ENCODE assay signal across 13 cellular contexts in genomic region chr6:2865270-2866182, GRCh38. TPM values are rescaled to one million over a fixed set of nuclear protein-coding genes. Genes with fewer than 3 reads are reported as not detected.
DNase-seq lines count a peak whose midpoint lies in the region; ATAC-seq, FAIRE-seq and TF ChIP-seq lines count a peak whose summit lies in the region.
"Had no signal": no experiment of that assay in that cellular context is flagged by ENCODE, and none has a peak within 500 bp of the region (broad histone marks: within the 10 kb centered on the region; RNA-seq: fewer than 3 reads in every experiment).

No MANE protein-coding gene starts in this region.

- BruUV-seq in GM12878 (replicated peaks; lab: Mats Ljungman, UMichigan) = TSS peak; percentile 69

- in situ Hi-C loops in GM12878 (cut with MboI) = no loop called here

- H4K20me1 ChIP-seq in GM12878 (ENCODE audit: control insufficient read depth, insufficient read depth) = no peaks in the 10 kb centered on the region

- CTCF ChIA-PET in GM12878 (lab: Yijun Ruan, JAX) = interaction anchor here (1.3 to 5.5 kb wide), 10 partner anchors 10 to 74 kb away, joined by 3 to 57 read pairs (median 11); no protein-coding TSS in a partner anchor
- CTCF ChIA-PET in GM10248 (lab: Yijun Ruan, JAX) = interaction anchor here (0.8 to 2.8 kb wide), 11 partner anchors 9 to 75 kb away, joined by 3 to 14 read pairs (median 3); partner anchors contain the start of gene SERPINB9

- peak overlapping the region; percentile 46; the same call in 1 of the 2 replicates for H2AFZ ChIP-seq in GM12878 (ENCODE audit: control insufficient read depth, low read depth, low read length)

- ATAC-seq in heart left ventricle (peak; percentile 32 to 64 (median 40)), GM12878 (peak; percentile 6; the same call in 2 of the 3 replicates)
- ATAC-seq: stimulated activated naive CD8-positive, alpha-beta T cell treated with anti-CD3 and anti-CD28 coated beads, Interleukin-15, Interleukin-2, amounts not matched to agents 100 U/mL and 50 U/mL, for 24 hours had no signal

- FAIRE-seq in GM12878 (lab: Jason Lieb, UNC) = no peak

- peak overlapping the region in 3 of 12 donors; percentile 25 to 48 (median 47) for H3K27ac ChIP-seq in heart left ventricle
- H3K27ac ChIP-seq in right atrium auricular region = no peak overlapping the region
- H3K27ac ChIP-seq in GM12878 (ENCODE audit: control insufficient read depth, insufficient read depth) = peak overlapping the region; percentile 67; the same call in 1 of the 2 replicates
- H3K27ac ChIP-seq in subcutaneous abdominal adipose tissue (ENCODE audit: low read depth, low read length) = peak overlapping the region; percentile 35

- H3K9me3 ChIP-seq in heart left ventricle (no peaks in the 10 kb centered on the region), right atrium auricular region (no peaks in the 10 kb centered on the region), GM12878 (replicated peaks; ENCODE audit: control insufficient read depth, insufficient read depth, low read length) (peaks cover 7% of the 10 kb centered on the region; the same call in 2 of the 3 replicates), subcutaneous abdominal adipose tissue (ENCODE audit: control insufficient read depth in 5 of 5, low read length in 5 of 5) (no peaks in the 10 kb centered on the region)

- intact Hi-C loops in heart left ventricle (cut with DNase I) = no loop called here
- intact Hi-C loops in GM12878 (cut with micrococcal nuclease; ENCODE audit: unreplicated experiment) = loop anchor here (2.0 to 10.0 kb wide), 2 partner anchors 19 to 339 kb away; no protein-coding TSS in a partner anchor

- peak overlapping the region in 1 of 12 donors; percentile 16 for H3K4me3 ChIP-seq in heart left ventricle
- no peak overlapping the region for H3K4me3 ChIP-seq in right atrium auricular region
- no peak overlapping the region for H3K4me3 ChIP-seq in GM12878
- H3K4me3 ChIP-seq in subcutaneous abdominal adipose tissue (ENCODE audit: low read depth in 1 of 5, low read length in 5 of 5) = peak overlapping the region in 4 of 5 donors; percentile 4 to 25 (median 13)

- no peak overlapping the region for H3K9ac ChIP-seq in GM12878 (ENCODE audit: control insufficient read depth, insufficient read depth, low read length)
- H3K9ac ChIP-seq in subcutaneous abdominal adipose tissue (ENCODE audit: low read length in 5 of 5) = no peak overlapping the region

- TF ChIP-seq POLR2A in heart left ventricle (IDR thresholded peaks at IDR 0.05) = no peak
- no peak for TF ChIP-seq POLR2A in GM12878 (IDR thresholded peaks at IDR 0.05; ENCODE audit: low read depth, low read length)

- H3K4me2 ChIP-seq in GM12878 (ENCODE audit: control insufficient read depth, insufficient read depth) = peak overlapping the region; percentile 79

- DNase-seq in heart left ventricle (no peak), right atrium auricular region (ENCODE audit: low spot score) (no peak), GM12878 (ENCODE audit: low read depth, low spot score) (no peak), left kidney (ENCODE audit: low read depth, low spot score) (peak; percentile 7), GM10248 (ENCODE audit: extremely low spot score) (no peak), NCI-H1092 treated with DMSO at 0.1 percent for 48 hours (lab: John Stamatoyannopoulos, UW) (no peak)
- no peak for DNase-seq in activated CD4-positive, alpha-beta T cell treated with anti-CD3 and anti-CD28 coated beads for 1 hour
- DNase-seq: EL; MV-4-11; NCI-H524; stimulated activated CD4-positive, alpha-beta T cell treated with anti-CD3 and anti-CD28 coated beads, Interleukin-12 subunit alpha, Interleukin-12 subunit beta, amount 100 ng/mL, for 4 hours; stimulated activated naive CD8-positive, alpha-beta T cell treated with anti-CD3 and anti-CD28 coated beads, Interleukin-15, Interleukin-2, amounts not matched to agents 100 U/mL and 50 U/mL, for 24 hours had no signal

- SMC1A ChIA-PET in GM12878 (lab: Charles Lee; ENCODE audit: uncharacterized antibody, unreplicated experiment) = interaction anchor here (0.7 to 10.2 kb wide), 17 partner anchors 8 to 75 kb away, joined by 3 to 136 read pairs (median 7); no protein-coding TSS in a partner anchor

- no peaks in the 10 kb centered on the region for H3K27me3 ChIP-seq in heart left ventricle
- no peaks in the 10 kb centered on the region for H3K27me3 ChIP-seq in right atrium auricular region
- no peaks in the 10 kb centered on the region for H3K27me3 ChIP-seq in GM12878 (replicated peaks in 1 of 2; ENCODE audit: control insufficient read depth in 2 of 2, insufficient read depth in 2 of 2, low read length in 1 of 2)
- H3K27me3 ChIP-seq in subcutaneous abdominal adipose tissue (ENCODE audit: control insufficient read depth in 5 of 5, insufficient read depth in 4 of 5, low read length in 5 of 5) = no peaks in the 10 kb centered on the region

- no peak for TF ChIP-seq RAD21 in GM12878 (IDR thresholded peaks at IDR 0.05; ENCODE audit: insufficient read depth, low read depth, low read length)

- POLR2A ChIA-PET in GM12878 (lab: Charles Lee) = interaction anchor here (0.5 to 9.9 kb wide), 8 partner anchors 10 to 1533 kb away, joined by 3 to 126 read pairs (median 11); partner anchors contain the start of gene SERPINB1
- POLR2A ChIA-PET in GM10248 (lab: Yijun Ruan, JAX) = interaction anchor here (0.7 to 1.3 kb wide), 4 partner anchors 11 to 198 kb away, joined by 3 to 5 read pairs (median 4); partner anchors contain the start of genes SERPINB1 and SERPINB9

- RAD21 ChIA-PET in GM12878 (lab: Charles Lee; ENCODE audit: unreplicated experiment) = interaction anchor here (1.0 to 7.3 kb wide), 13 partner anchors 9 to 75 kb away, joined by 3 to 92 read pairs (median 8); partner anchors contain the start of gene SERPINB1

- WGBS in heart left ventricle, 4 donors = 77 to 83% (median 79%) methylated on average over 11 of the region's 11 CpGs
- 70% methylated on average over 9 of the region's 11 CpGs for WGBS in GM12878 (ENCODE audit: insufficient coverage, insufficient replicate concordance, low lambda C conversion rate, missing lambda C conversion rate)

- TF ChIP-seq CTCF in heart left ventricle (IDR thresholded peaks at IDR 0.05) = no peak
- TF ChIP-seq CTCF in right atrium auricular region (IDR thresholded peaks at IDR 0.05) = no peak
- no peak for TF ChIP-seq CTCF in GM12878 (IDR thresholded peaks at IDR 0.05 in 2 of 3, conservative IDR thresholded peaks at IDR 0.05 in 1 of 3; ENCODE audit: control insufficient read depth in 2 of 3, extremely low read depth in 1 of 3, insufficient read depth in 1 of 3, low read depth in 3 of 3, low read length in 3 of 3)
- TF ChIP-seq CTCF in GM10248 (IDR thresholded peaks at IDR 0.05; ENCODE audit: control extremely low read depth, extremely low read depth, low read depth, missing control alignments) = no peak

- no peak for TF ChIP-seq EP300 in GM12878 (IDR thresholded peaks at IDR 0.05; ENCODE audit: borderline replicate concordance in 1 of 2, control insufficient read depth in 1 of 2, low read depth in 2 of 2, low read length in 2 of 2)

- H3K36me3 ChIP-seq in heart left ventricle (no peaks in the 10 kb centered on the region), right atrium auricular region (no peaks in the 10 kb centered on the region), GM12878 (ENCODE audit: control insufficient read depth in 2 of 2, insufficient read depth in 2 of 2, low read length in 1 of 2) (no peaks in the 10 kb centered on the region), subcutaneous abdominal adipose tissue (ENCODE audit: control insufficient read depth in 5 of 5, insufficient read depth in 5 of 5, low read length in 5 of 5) (no peaks in the 10 kb centered on the region)

- no peaks in the 10 kb centered on the region for H3K79me2 ChIP-seq in GM12878 (ENCODE audit: control insufficient read depth, insufficient read depth, low read length)

- H3K4me1 ChIP-seq in heart left ventricle = peaks cover 0 to 37% (median 4%) of the 10 kb centered on the region in 12 donors
- H3K4me1 ChIP-seq in right atrium auricular region = peaks cover 0 to 12% of the 10 kb centered on the region in 2 donors
- peaks cover 52% of the 10 kb centered on the region for H3K4me1 ChIP-seq in GM12878 (ENCODE audit: control insufficient read depth, insufficient read depth, low read length)
- peaks cover 2 to 18% (median 12%) of the 10 kb centered on the region in 5 donors for H3K4me1 ChIP-seq in subcutaneous abdominal adipose tissue (ENCODE audit: control insufficient read depth in 5 of 5, insufficient read depth in 5 of 5, low read length in 5 of 5)

RNA-seq across cellular contexts. Expression of gene SERPINB1, which starts 23.9 kb away (rescaled TPM):
- total RNA-seq in heart left ventricle = 10 to 100 TPM; 15.6 to 55.6 (median 23.0) TPM
- 10 to 100 TPM; 15.4 to 20.4 TPM for polyA plus RNA-seq in heart left ventricle
- 10 to 100 TPM; 26.6 to 27.3 TPM for total RNA-seq in right atrium auricular region
- 0.67 and 1.0 TPM in 2 replicates for total RNA-seq in GM12878 (2013; cell fraction: nucleolus; rRNA removed)
- 0.45 and 0.65 TPM in 2 replicates for total RNA-seq in GM12878 (2014; rRNA removed)
- 0.67 and 0.88 TPM in 2 replicates for total RNA-seq in GM12878 (2014; rRNA removed; fragmentation: Illumina TruSeq; extraction: Trizol)
- 1.6 TPM in 2 replicates for total RNA-seq in GM12878 (2021)
- polyA plus RNA-seq in GM12878 (2011; ENCODE audit: low read depth) = 0.76 TPM
- polyA plus RNA-seq in GM12878 (2011; rRNA removed) = 2.4 and 3.5 TPM in 2 replicates
- polyA plus RNA-seq in GM12878 (2011; cell fraction: cytosol; rRNA removed) = 0.88 and 0.99 TPM in 2 replicates
- polyA plus RNA-seq in GM12878 (2011; cell fraction: nucleus; rRNA removed) = 0.90 and 1.3 TPM in 2 replicates
- polyA plus RNA-seq in GM12878 (2012) = 1.3 and 2.3 TPM in 2 replicates
- 1.1 and 3.2 TPM in 2 replicates for polyA plus RNA-seq in GM12878 (2014; fragmentation: Illumina TruSeq; extraction: Trizol)
- polyA plus RNA-seq in GM12878 (2014; fragmentation: Nextera tagmentation; extraction: Ambion mirVana) = 1 to 10 TPM in 1 of 2 experiments, under 1 TPM in 1; 0.82 to 1.8 TPM
- 0.71 and 0.85 TPM in 2 replicates for polyA plus RNA-seq in GM12878 (2014; rRNA removed)
- under 1 TPM; 0.67 to 0.72 TPM for polyA plus RNA-seq in GM12878 (2016; fragmentation: Nextera tagmentation; extraction: Ambion mirVana)
- polyA minus RNA-seq in GM12878 (2011; rRNA and poly(A)+ RNA removed) = 1.1 and 1.8 TPM in 2 replicates
- polyA minus RNA-seq in GM12878 (2011; cell fraction: cytosol; rRNA and poly(A)+ RNA removed) = 1.2 and 1.6 TPM in 2 replicates
- polyA minus RNA-seq in GM12878 (2011; cell fraction: nucleus; rRNA and poly(A)+ RNA removed) = 0.85 and 1.1 TPM in 2 replicates

RNA-seq across cellular contexts. Expression of gene SERPINB9, which starts 37.6 kb away (rescaled TPM):
- total RNA-seq in heart left ventricle = 10 to 100 TPM in 1 of 9 donors, 1 to 10 TPM in 8; 2.1 to 16.7 (median 5.4) TPM
- 1 to 10 TPM; 2.1 to 2.7 TPM for polyA plus RNA-seq in heart left ventricle
- 10 to 100 TPM; 11.2 to 17.5 TPM for total RNA-seq in right atrium auricular region
- total RNA-seq in GM12878 (2013; cell fraction: nucleolus; rRNA removed) = 63.2 and 66.0 TPM in 2 replicates
- total RNA-seq in GM12878 (2014; rRNA removed) = 4.7 and 5.6 TPM in 2 replicates
- 5.4 and 5.5 TPM in 2 replicates for total RNA-seq in GM12878 (2014; rRNA removed; fragmentation: Illumina TruSeq; extraction: Trizol)
- 5.8 and 6.1 TPM in 2 replicates for total RNA-seq in GM12878 (2021)
- polyA plus RNA-seq in GM12878 (2011; ENCODE audit: low read depth) = 7.8 TPM
- polyA plus RNA-seq in GM12878 (2011; rRNA removed) = 133 and 141 TPM in 2 replicates
- 94.6 and 110 TPM in 2 replicates for polyA plus RNA-seq in GM12878 (2011; cell fraction: cytosol; rRNA removed)
- 35.5 and 39.0 TPM in 2 replicates for polyA plus RNA-seq in GM12878 (2011; cell fraction: nucleus; rRNA removed)
- 11.4 and 20.4 TPM in 2 replicates for polyA plus RNA-seq in GM12878 (2012)
- polyA plus RNA-seq in GM12878 (2014; fragmentation: Illumina TruSeq; extraction: Trizol) = 6.7 and 7.3 TPM in 2 replicates
- 1 to 10 TPM; 2.0 to 3.7 TPM for polyA plus RNA-seq in GM12878 (2014; fragmentation: Nextera tagmentation; extraction: Ambion mirVana)
- 3.8 and 5.9 TPM in 2 replicates for polyA plus RNA-seq in GM12878 (2014; rRNA removed)
- 1 to 10 TPM; 4.1 to 4.2 TPM for polyA plus RNA-seq in GM12878 (2016; fragmentation: Nextera tagmentation; extraction: Ambion mirVana)
- polyA minus RNA-seq in GM12878 (2011; rRNA and poly(A)+ RNA removed) = 135 and 152 TPM in 2 replicates
- 57.1 and 64.0 TPM in 2 replicates for polyA minus RNA-seq in GM12878 (2011; cell fraction: cytosol; rRNA and poly(A)+ RNA removed)
- 21.2 and 30.0 TPM in 2 replicates for polyA minus RNA-seq in GM12878 (2011; cell fraction: nucleus; rRNA and poly(A)+ RNA removed)

Comparison
In these comparisons a context has a peak if more than half of its experiments do, and no peak if none do; other contexts are left out.
1. H3K27ac ChIP-seq: peak in GM12878 (single experiment) and subcutaneous abdominal adipose tissue (single experiment); none in right atrium auricular region (0 of 2).
2. H3K4me3 ChIP-seq: peak in subcutaneous abdominal adipose tissue (4 of 5); none in right atrium auricular region (0 of 2) and GM12878 (single experiment).
3. RNA of gene SERPINB1, which starts 23.9 kb away (total RNA-seq): 26.6 to 27.3 TPM in right atrium auricular region and 15.6 to 55.6 TPM in heart left ventricle; 0.45 to 1.6 TPM in GM12878; every median in the first group is over 4 times any median in the second.